ENCODE assay signal across 38 cellular contexts in the genomic region with DNA sequence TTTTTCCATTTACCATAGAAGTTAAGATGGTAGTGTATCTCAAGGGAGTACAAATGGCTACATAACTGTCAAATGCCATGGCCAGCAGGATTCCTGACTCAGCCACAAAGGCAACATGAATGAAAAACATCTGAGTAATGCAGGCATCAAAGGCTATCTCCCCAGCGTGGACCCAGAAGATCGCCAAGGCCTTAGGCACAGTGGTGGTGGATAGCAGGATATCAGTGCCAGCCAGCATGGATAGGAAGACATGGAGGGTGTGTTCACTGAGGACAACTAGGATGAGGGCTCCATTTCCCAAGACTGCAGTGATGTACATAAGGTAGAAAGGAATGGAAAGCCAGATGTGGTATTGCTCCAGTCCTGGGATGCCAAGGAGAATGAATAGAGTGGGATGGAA. TPM values are rescaled to one million over a fixed set of nuclear protein-coding genes. Genes with fewer than 3 reads are reported as not detected.
"Had no signal": no experiment of that assay in that cellular context is flagged by ENCODE, and none has a peak within 500 bp of the region (broad histone marks: within the 10 kb centered on the region; RNA-seq: fewer than 3 reads in every experiment).

No MANE protein-coding gene starts in this region.

- H3K36me3 ChIP-seq: neutrophil, pancreas, prostate gland, right lobe of liver, sigmoid colon, spleen, suprapubic skin, tibial artery, transverse colon, upper lobe of left lung, vagina had no signal

- H3K9me3 ChIP-seq: neutrophil, pancreas, prostate gland, right lobe of liver, sigmoid colon, spleen, suprapubic skin, testis, tibial artery, transverse colon, upper lobe of left lung, vagina had no signal

- DNase-seq: naive B cell; naive thymus-derived CD8-positive, alpha-beta T cell; nephron progenitor cell; nucleus accumbens; pancreas; right cardiac atrium; right lobe of liver; sigmoid colon; spleen; stimulated activated CD4-positive, alpha-beta T cell treated with anti-CD3 and anti-CD28 coated beads, Interleukin-12 subunit alpha, Interleukin-12 subunit beta, amount 100 ng/mL, for 4 hours; stimulated activated CD4-positive, alpha-beta T cell treated with anti-CD3 and anti-CD28 coated beads, Interleukin-1b, Interleukin-23, amount 100 ng/mL, for 48 hours; stimulated activated CD4-positive, alpha-beta T cell treated with anti-CD3 and anti-CD28 coated beads, Interleukin-4, amount 100 ng/mL, for 1 hour; stimulated activated CD4-positive, alpha-beta T cell treated with anti-CD3 and anti-CD28 coated beads, Interleukin-4, amount 100 ng/mL, for 4 hours; stimulated activated CD8-positive, alpha-beta memory T cell treated with anti-CD3 and anti-CD28 coated beads, Interleukin-4, amount 100 ng/mL, for 48 hours; stimulated activated naive CD4-positive, alpha-beta T cell; stimulated activated naive CD8-positive, alpha-beta T cell treated with anti-CD3 and anti-CD28 coated beads, Interleukin-15, amount 100 ng/mL, for 72 hours; stimulated activated naive CD8-positive, alpha-beta T cell treated with anti-CD3 and anti-CD28 coated beads, Interleukin-15, Interleukin-2, amounts not matched to agents 100 U/mL and 50 U/mL, for 24 hours; substantia nigra; testis; tibial artery; transverse colon; upper lobe of left lung had no signal

- H3K4me2 ChIP-seq: smooth muscle cell had no signal

- H3K27me3 ChIP-seq: neutrophil, pancreas, right lobe of liver, sigmoid colon, spleen, suprapubic skin, testis, tibial artery, transverse colon, upper lobe of left lung, vagina had no signal

- H3K4me3 ChIP-seq: pancreas, prostate gland, right lobe of liver, sigmoid colon, skin epidermis, smooth muscle cell, spleen, suprapubic skin, testis, tibial artery, transverse colon, upper lobe of left lung, vagina had no signal

- H3K4me1 ChIP-seq: pancreas, prostate gland, right lobe of liver, sigmoid colon, spleen, suprapubic skin, testis, tibial artery, transverse colon, upper lobe of left lung, vagina had no signal

- H3K27ac ChIP-seq: neutrophil, pancreas, prostate gland, right lobe of liver, sigmoid colon, skin epidermis, spleen, suprapubic skin, testis, tibial artery, transverse colon, upper lobe of left lung, vagina had no signal

- ATAC-seq: naive thymus-derived CD8-positive, alpha-beta T cell; natural killer cell treated with Interleukin-12 subunit alpha and Interleukin-12 subunit beta and Interleukin-15 and Interleukin-18, amount 100 ng/mL, for 72 hours; pancreas; right cardiac atrium; right lobe of liver; stimulated activated memory B cell treated with anti-CD40 and anti-IgM and Interleukin-4, amounts not matched to agents 10 μg/mL and 1 μg/mL and 100 μg/mL, for 72 hours; stimulated activated naive CD8-positive, alpha-beta T cell treated with anti-CD3 and anti-CD28 coated beads, Interleukin-15, amount 100 ng/mL, for 72 hours; stimulated activated naive CD8-positive, alpha-beta T cell treated with anti-CD3 and anti-CD28 coated beads, Interleukin-15, Interleukin-2, amounts not matched to agents 100 U/mL and 50 U/mL, for 24 hours had no signal

RNA-seq across cellular contexts. Expression of gene OR52B2, which starts 18.0 kb away (rescaled TPM):
- total RNA-seq: naive thymus-derived CD8-positive, alpha-beta T cell; neural crest cell; omental fat pad; osteocyte; pancreas; posterior vena cava; prostate gland; pulmonary artery endothelial cell; renal cortical epithelial cell; right cardiac atrium; sigmoid colon; smooth muscle cell; suprapubic skin; ureter; vagina had no signal
- polyA plus RNA-seq: naive thymus-derived CD8-positive, alpha-beta T cell; pancreas; right cardiac atrium; sigmoid colon; smooth muscle cell; spleen; thymus had no signal

RNA-seq across cellular contexts. Expression of gene OR56B4, which starts 44.6 kb away (rescaled TPM):
- total RNA-seq: naive thymus-derived CD8-positive, alpha-beta T cell; natural killer cell treated with Interleukin-12 subunit alpha and Interleukin-12 subunit beta and Interleukin-15 and Interleukin-18, amount 100 ng/mL, for 72 hours; neural crest cell; omental fat pad; osteocyte; pancreas; posterior vena cava; prostate gland; pulmonary artery endothelial cell; renal cortical epithelial cell; right cardiac atrium; right lobe of liver; sigmoid colon; smooth muscle cell; spleen; suprapubic skin; testis; transverse colon; upper lobe of left lung; ureter; vagina had no signal
- polyA plus RNA-seq: pancreas, right cardiac atrium, sigmoid colon, smooth muscle cell, spleen, thymus had no signal

RNA-seq across cellular contexts. Expression of gene OR52W1, which starts 46.9 kb away (rescaled TPM):
- total RNA-seq: naive thymus-derived CD8-positive, alpha-beta T cell; natural killer cell treated with Interleukin-12 subunit alpha and Interleukin-12 subunit beta and Interleukin-15 and Interleukin-18, amount 100 ng/mL, for 72 hours; neural crest cell; omental fat pad; osteocyte; pancreas; posterior vena cava; prostate gland; pulmonary artery endothelial cell; renal cortical epithelial cell; right cardiac atrium; right lobe of liver; sigmoid colon; smooth muscle cell; spleen; suprapubic skin; testis; transverse colon; upper lobe of left lung; ureter; vagina had no signal
- polyA plus RNA-seq: naive thymus-derived CD8-positive, alpha-beta T cell; pancreas; right cardiac atrium; sigmoid colon; smooth muscle cell; spleen had no signal

RNA-seq across cellular contexts. Expression of gene C11orf42, which starts 53.2 kb away (rescaled TPM):
- total RNA-seq: naive thymus-derived CD8-positive, alpha-beta T cell; natural killer cell treated with Interleukin-12 subunit alpha and Interleukin-12 subunit beta and Interleukin-15 and Interleukin-18, amount 100 ng/mL, for 72 hours; neural crest cell; omental fat pad; osteocyte; pancreas; posterior vena cava; pulmonary artery endothelial cell; renal cortical epithelial cell; right cardiac atrium; right lobe of liver; sigmoid colon; smooth muscle cell; spleen; suprapubic skin; transverse colon; upper lobe of left lung; ureter; vagina had no signal
- polyA plus RNA-seq: naive thymus-derived CD8-positive, alpha-beta T cell; pancreas; right cardiac atrium; sigmoid colon; smooth muscle cell; spleen; thymus had no signal
